In genomic region chrX:153765138-153766079, GRCh38 we compare ENCODE assay signal across 9 cellular contexts. TPM values are rescaled to one million over a fixed set of nuclear protein-coding genes. Genes with fewer than 3 reads are reported as not detected.
DNase-seq lines count a peak whose midpoint lies in the region; ATAC-seq and TF ChIP-seq lines count a peak whose summit lies in the region.
"Had no signal": no experiment of that assay in that cellular context is flagged by ENCODE, and none has a peak within 500 bp of the region (broad histone marks: within the 10 kb centered on the region; RNA-seq: fewer than 3 reads in every experiment).

No MANE protein-coding gene starts in this region.

- H3K27me3 ChIP-seq in left lung (no peaks in the 10 kb centered on the region), upper lobe of right lung (no peaks in the 10 kb centered on the region)

- H3K27ac ChIP-seq in left lung (no peak overlapping the region), upper lobe of right lung (peak overlapping the region; percentile 42)

- no peaks in the 10 kb centered on the region for H3K36me3 ChIP-seq in left lung
- no peaks in the 10 kb centered on the region for H3K36me3 ChIP-seq in upper lobe of right lung

- H3K9me3 ChIP-seq in left lung (no peaks in the 10 kb centered on the region), upper lobe of right lung (no peaks in the 10 kb centered on the region)

- no peak overlapping the region for H3K27ac Mint-ChIP-seq in activated CD8-positive, alpha-beta memory T cell treated with anti-CD3 and anti-CD28 coated beads, Interleukin-2, amount 10 ng/mL, durations not matched to agents 7 days and 5 days
- H3K27ac Mint-ChIP-seq: CD4-positive, alpha-beta T cell had no signal

- no peak overlapping the region for H3K4me3 Mint-ChIP-seq in activated CD8-positive, alpha-beta memory T cell treated with anti-CD3 and anti-CD28 coated beads, Interleukin-2, amount 10 ng/mL, durations not matched to agents 7 days and 5 days
- H3K4me3 Mint-ChIP-seq: CD4-positive, alpha-beta T cell had no signal

- ATAC-seq in activated CD8-positive, alpha-beta memory T cell treated with anti-CD3 and anti-CD28 coated beads, Interleukin-2, amount 10 ng/mL, durations not matched to agents 7 days and 5 days = no peak
- ATAC-seq in left lung = peak; percentile 4
- peak; percentile 35 for ATAC-seq in upper lobe of right lung
- no peak for ATAC-seq in HG03025 (IDR thresholded peaks at IDR 0.05; ENCODE audit: low FRiP score, unreplicated experiment)

- H3K36me3 Mint-ChIP-seq in activated CD8-positive, alpha-beta memory T cell treated with anti-CD3 and anti-CD28 coated beads, Interleukin-2, amount 10 ng/mL, durations not matched to agents 7 days and 5 days = no peaks in the 10 kb centered on the region

- H3K27me3 Mint-ChIP-seq in activated CD8-positive, alpha-beta memory T cell treated with anti-CD3 and anti-CD28 coated beads, Interleukin-2, amount 10 ng/mL, durations not matched to agents 7 days and 5 days = no peaks in the 10 kb centered on the region
- H3K27me3 Mint-ChIP-seq: CD4-positive, alpha-beta T cell had no signal

- H3K4me1 Mint-ChIP-seq in activated CD8-positive, alpha-beta memory T cell treated with anti-CD3 and anti-CD28 coated beads, Interleukin-2, amount 10 ng/mL, durations not matched to agents 7 days and 5 days = peaks cover 5% of the 10 kb centered on the region

- H3K4me1 ChIP-seq in left lung (peaks cover 0 to 5% of the 10 kb centered on the region in 2 donors), upper lobe of right lung (peaks cover 3% of the 10 kb centered on the region)

- peak; percentile 42 for DNase-seq in activated CD8-positive, alpha-beta memory T cell treated with anti-CD3 and anti-CD28 coated beads, Interleukin-2, amount 50 U/mL, for 48 hours
- DNase-seq in activated CD8-positive, alpha-beta memory T cell treated with anti-CD3 and anti-CD28 coated beads, Interleukin-2, amount 10 ng/mL, durations not matched to agents 7 days and 5 days = no peak
- DNase-seq in astrocyte of the hippocampus (ENCODE audit: low read depth, low spot score) (peak; percentile 30), left lung (peak in 1 of 2 donors; percentile 44), upper lobe of right lung (peak; percentile 46), retina (no peak), NCI-H345 (lab: John Stamatoyannopoulos, UW) (no peak)

- H3K4me3 ChIP-seq in left lung (no peak overlapping the region), upper lobe of right lung (no peak overlapping the region)

- intact Hi-C loops in left lung (cut with DNase I) = loop anchor here in 1 of 2 donors (10.0 kb wide), 1 partner anchor 179 kb away; the partner anchor contains the start of gene RENBP
- intact Hi-C loops in upper lobe of right lung (cut with DNase I) = loop anchor here (10.0 kb wide), 1 partner anchor 189 kb away; no protein-coding TSS in a partner anchor

- CTCF ChIA-PET in activated CD8-positive, alpha-beta memory T cell treated with anti-CD3 and anti-CD28 coated beads, Interleukin-2, amount 10 ng/mL, durations not matched to agents 7 days and 5 days (lab: Charles Lee) = interaction anchor here (1.1 to 1.5 kb wide), 3 partner anchors 137 to 182 kb away, joined by 3 to 5 read pairs (median 3); partner anchors contain the start of gene ARHGAP4

- TF ChIP-seq CTCF in left lung (IDR thresholded peaks at IDR 0.05) (no peak), upper lobe of right lung (IDR thresholded peaks at IDR 0.05) (no peak)

- no peaks in the 10 kb centered on the region for H3K9me3 Mint-ChIP-seq in activated CD8-positive, alpha-beta memory T cell treated with anti-CD3 and anti-CD28 coated beads, Interleukin-2, amount 10 ng/mL, durations not matched to agents 7 days and 5 days (ENCODE audit: low read depth)
- H3K9me3 Mint-ChIP-seq: CD4-positive, alpha-beta T cell had no signal

RNA-seq across cellular contexts. Expression of gene PLXNB3, which starts 1.4 kb away (rescaled TPM):
- under 1 TPM; 0.42 to 0.50 TPM for total RNA-seq in activated CD8-positive, alpha-beta memory T cell treated with anti-CD3 and anti-CD28 coated beads, Interleukin-2, amount 10 ng/mL, durations not matched to agents 7 days and 5 days
- total RNA-seq in left lung = 1 to 10 TPM; 3.0 to 3.9 TPM
- 3.3 TPM for total RNA-seq in upper lobe of right lung
- total RNA-seq: CD4-positive, alpha-beta T cell had no signal

RNA-seq across cellular contexts. Expression of gene SRPK3, which starts 15.4 kb away (rescaled TPM):
- not detected for total RNA-seq in activated CD8-positive, alpha-beta memory T cell treated with anti-CD3 and anti-CD28 coated beads, Interleukin-2, amount 10 ng/mL, durations not matched to agents 7 days and 5 days
- total RNA-seq in left lung = under 1 TPM; 0.55 to 0.60 TPM
- not detected for total RNA-seq in upper lobe of right lung
- total RNA-seq: CD4-positive, alpha-beta T cell had no signal

RNA-seq across cellular contexts. Expression of gene IDH3G, which starts 28.8 kb away (rescaled TPM):
- 10 to 100 TPM; 69.4 to 72.0 TPM for total RNA-seq in activated CD8-positive, alpha-beta memory T cell treated with anti-CD3 and anti-CD28 coated beads, Interleukin-2, amount 10 ng/mL, durations not matched to agents 7 days and 5 days
- total RNA-seq in left lung = 10 to 100 TPM; 42.4 to 52.9 TPM
- 42.7 TPM for total RNA-seq in upper lobe of right lung

RNA-seq across cellular contexts. Expression of gene SSR4, which starts 29.1 kb away (rescaled TPM):
- 100 to 1,000 TPM; 190 to 191 TPM for total RNA-seq in activated CD8-positive, alpha-beta memory T cell treated with anti-CD3 and anti-CD28 coated beads, Interleukin-2, amount 10 ng/mL, durations not matched to agents 7 days and 5 days
- total RNA-seq in left lung (100 to 1,000 TPM; 295 to 327 TPM), upper lobe of right lung (204 TPM)

RNA-seq across cellular contexts. Expression of gene ABCD1, which starts 40.8 kb away (rescaled TPM):
- total RNA-seq in activated CD8-positive, alpha-beta memory T cell treated with anti-CD3 and anti-CD28 coated beads, Interleukin-2, amount 10 ng/mL, durations not matched to agents 7 days and 5 days = 10 to 100 TPM; 10.7 to 18.3 TPM
- total RNA-seq in left lung (10 to 100 TPM; 14.2 to 18.5 TPM), upper lobe of right lung (15.1 TPM)

Comparison
In these comparisons a context has a peak if more than half of its experiments do, and no peak if none do; other contexts are left out.
1. DNase-seq: peak in activated CD8-positive, alpha-beta memory T cell treated with anti-CD3 and anti-CD28 coated beads, Interleukin-2, amount 50 U/mL, for 48 hours (single experiment), astrocyte of the hippocampus (single experiment) and upper lobe of right lung (single experiment); none in activated CD8-positive, alpha-beta memory T cell treated with anti-CD3 and anti-CD28 coated beads, Interleukin-2, amount 10 ng/mL, durations not matched to agents 7 days and 5 days (single experiment), retina (single experiment) and NCI-H345 (single experiment).
2. ATAC-seq: peak in left lung (single experiment) and upper lobe of right lung (single experiment); none in activated CD8-positive, alpha-beta memory T cell treated with anti-CD3 and anti-CD28 coated beads, Interleukin-2, amount 10 ng/mL, durations not matched to agents 7 days and 5 days (single experiment) and HG03025 (single experiment).